In the genomic region with DNA sequence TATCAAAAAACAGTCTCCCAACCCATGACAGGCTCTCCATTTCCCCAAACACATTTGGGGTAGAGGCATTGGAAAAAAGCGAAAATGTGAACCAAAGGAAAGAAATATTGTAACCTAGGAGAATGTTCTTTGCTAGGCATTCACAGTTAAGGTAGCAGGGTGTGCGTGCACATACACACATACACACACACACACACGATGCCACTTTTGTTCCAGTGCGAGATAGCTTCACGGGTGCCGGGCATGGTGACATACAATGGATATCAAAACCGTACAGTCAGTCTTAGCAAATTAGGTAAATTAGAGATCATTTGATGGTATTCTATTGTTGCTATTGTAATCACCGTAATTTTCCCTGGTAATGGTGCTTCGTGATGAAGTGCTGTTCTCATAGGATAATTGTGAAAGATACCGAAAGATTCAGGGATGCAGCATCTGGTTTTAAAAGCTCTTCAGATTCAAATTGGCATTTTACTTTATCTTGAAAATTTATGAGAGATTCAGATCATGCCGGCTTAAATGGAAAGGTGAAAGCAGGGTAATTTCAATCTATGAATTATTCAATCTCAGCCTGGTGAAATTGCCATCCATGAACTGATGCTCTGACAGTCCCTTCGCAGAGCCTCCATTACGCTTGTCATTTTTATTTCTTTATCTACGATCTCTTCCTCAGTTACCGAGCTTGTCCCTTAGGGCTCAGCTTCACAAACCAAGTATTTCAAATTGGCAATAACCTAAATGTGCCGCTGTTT, we compare ENCODE assay signal across 13 cellular contexts.
DNase-seq lines count a peak whose midpoint lies in the region; ATAC-seq and TF ChIP-seq lines count a peak whose summit lies in the region.
"Had no signal": no experiment of that assay in that cellular context is flagged by ENCODE, and none has a peak within 500 bp of the region (broad histone marks: within the 10 kb centered on the region; RNA-seq: fewer than 3 reads in every experiment).

No MANE protein-coding gene starts in this region.

- TF ChIP-seq CTCF in dorsolateral prefrontal cortex (IDR thresholded peaks at IDR 0.05 in 54 of 56, conservative IDR thresholded peaks at IDR 0.05 in 2 of 56; ENCODE audit: low read depth in 1 of 56, partially characterized antibody in 56 of 56): no peak

- H3K27me3 ChIP-seq in dorsolateral prefrontal cortex: peaks cover 0 to 6% (median 0%) of the 10 kb centered on the region in 45 donors

- H3K27ac ChIP-seq in dorsolateral prefrontal cortex: peak overlapping the region in 10 of 59 donors; percentile 1 to 59 (median 42)
- H3K27ac ChIP-seq: 22Rv1, PC-9 had no signal

- H3K4me3 ChIP-seq in dorsolateral prefrontal cortex: peak overlapping the region in 43 of 59 donors; percentile 1 to 50 (median 28)
- H3K4me3 ChIP-seq: PC-9 had no signal

- intact Hi-C loops in dorsolateral prefrontal cortex (cut with DNase I) (no loop called here), left cardiac atrium (cut with DNase I) (no loop called here)

- DNase-seq in DMS79 treated with DMSO at 0.1 percent for 48 hours (lab: John Stamatoyannopoulos, UW): peak; percentile 74
- DNase-seq in DMS79 (lab: John Stamatoyannopoulos, UW): no peak
- peak; percentile 72 for DNase-seq in NCI-H1436 treated with DMSO at 0.1 percent for 48 hours (lab: John Stamatoyannopoulos, UW)
- DNase-seq in NCI-H69 (lab: John Stamatoyannopoulos, UW): peak; percentile 80
- peak in 1 of 10 donors; percentile 4 for DNase-seq in dorsolateral prefrontal cortex
- no peak for DNase-seq in left cardiac atrium
- DNase-seq: C1 segment of cervical spinal cord, HCEC 1CT, IMR-90, PC-9 had no signal

- ATAC-seq in left cardiac atrium (no peak), GM19328 (IDR thresholded peaks at IDR 0.05; ENCODE audit: unreplicated experiment) (no peak), GM21390 (IDR thresholded peaks at IDR 0.05; ENCODE audit: unreplicated experiment) (no peak)

Comparison
In these comparisons a context has a peak if more than half of its experiments do, and no peak if none do; other contexts are left out.
1. DNase-seq: peak in DMS79 treated with DMSO at 0.1 percent for 48 hours (single experiment), NCI-H1436 treated with DMSO at 0.1 percent for 48 hours (single experiment) and NCI-H69 (single experiment); none in DMS79 (single experiment) and left cardiac atrium (single experiment).